ENCODE assay signal across 9 cellular contexts in the genomic region with DNA sequence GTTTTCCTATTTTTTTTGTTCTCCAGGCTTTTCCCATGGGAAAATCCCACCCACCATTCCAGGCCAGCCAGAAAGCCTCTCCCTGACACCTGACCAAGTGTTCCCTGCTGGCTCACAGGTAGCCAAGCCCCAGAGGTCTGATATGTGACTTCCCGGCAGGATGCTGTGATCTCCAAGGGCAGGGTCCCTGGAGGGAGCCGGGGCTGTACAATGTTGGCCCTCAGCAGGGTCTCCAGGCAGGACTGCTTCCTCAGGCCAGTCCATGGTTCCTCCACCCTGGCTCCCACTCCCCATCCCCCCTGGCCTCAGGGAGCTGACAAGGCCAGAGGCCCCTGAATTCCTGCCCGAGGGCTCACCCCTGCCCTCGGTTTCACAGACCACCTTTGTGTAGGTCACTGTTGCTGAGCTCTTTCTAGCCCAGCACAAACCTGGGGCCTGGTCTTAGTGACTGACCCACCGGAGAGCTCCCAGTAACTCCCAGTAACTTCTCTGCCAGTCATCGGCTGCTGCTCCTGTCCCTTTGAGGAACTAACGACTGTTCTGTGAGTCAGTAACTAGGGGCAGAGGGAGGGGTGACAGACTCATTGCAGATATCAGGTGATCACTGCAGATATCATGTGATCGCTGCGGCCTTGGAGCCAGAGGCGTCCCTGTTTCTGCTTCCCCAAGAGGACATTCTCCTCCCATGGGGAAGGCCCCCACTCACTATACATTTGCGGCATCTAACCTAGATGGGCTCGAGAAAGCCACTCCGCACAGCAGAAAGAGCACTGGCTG. TPM values are rescaled to one million over a fixed set of nuclear protein-coding genes. Genes with fewer than 3 reads are reported as not detected.
DNase-seq lines count a peak whose midpoint lies in the region; ATAC-seq and TF ChIP-seq lines count a peak whose summit lies in the region.
"Had no signal": no experiment of that assay in that cellular context is flagged by ENCODE, and none has a peak within 500 bp of the region (broad histone marks: within the 10 kb centered on the region; RNA-seq: fewer than 3 reads in every experiment).

No MANE protein-coding gene starts in this region.

- no peak overlapping the region for H3K4me3 ChIP-seq in choroid plexus epithelial cell (ENCODE audit: low read depth, low read length)
- H3K4me3 ChIP-seq in neuronal stem cell (ENCODE audit: low read length in 2 of 2): no peak overlapping the region

- peak overlapping the region; percentile 79 for H2AFZ ChIP-seq in neuronal stem cell (ENCODE audit: low read length)

- H3K27me3 ChIP-seq in neuronal stem cell (ENCODE audit: control insufficient read depth in 3 of 3, insufficient read depth in 3 of 3, low read depth in 1 of 3, low read length in 3 of 3): peaks cover 0 to 19% (median 0%) of the 10 kb centered on the region in 3 experiments

- DNase-seq in EL (peak; percentile 41), MV-4-11 (lab: John Stamatoyannopoulos, UW) (peak; percentile 95), choroid plexus epithelial cell (ENCODE audit: low read depth) (peak; percentile 67), neuronal stem cell (ENCODE audit: low spot score) (no peak), NCI-H1417 (lab: John Stamatoyannopoulos, UW) (no peak), GM19238 (ENCODE audit: insufficient read length, low spot score) (no peak), AG20443 (ENCODE audit: low spot score) (no peak)
- no peak for DNase-seq in stimulated activated effector memory CD8-positive, alpha-beta T cell treated with anti-CD3 and anti-CD28 coated beads, Interleukin-12 subunit alpha, Interleukin-12 subunit beta, amount 100 ng/mL, for 72 hours (ENCODE audit: low spot score in 2 of 2)

- H2AK5ac ChIP-seq in neuronal stem cell (ENCODE audit: low read depth, low read length): peak overlapping the region; percentile 99

- H3K4me1 ChIP-seq in neuronal stem cell (ENCODE audit: control insufficient read depth in 2 of 2, insufficient read depth in 1 of 2, low read depth in 1 of 2, low read length in 2 of 2): peaks cover 16 to 57% of the 10 kb centered on the region in 2 donors

- H3K9me3 ChIP-seq in neuronal stem cell (replicated peaks in 1 of 2; ENCODE audit: control insufficient read depth in 2 of 2, insufficient read depth in 1 of 2, low read depth in 1 of 2, low read length in 2 of 2): no peaks in the 10 kb centered on the region

- H4K8ac ChIP-seq in neuronal stem cell (ENCODE audit: low read depth, low read length): peak overlapping the region; percentile 20

- no peak overlapping the region for H3K23ac ChIP-seq in neuronal stem cell (ENCODE audit: low read depth, low read length, poor library complexity)

- H3K4me3 Mint-ChIP-seq in stimulated activated effector memory CD8-positive, alpha-beta T cell treated with anti-CD3 and anti-CD28 coated beads, Interleukin-12 subunit alpha, Interleukin-12 subunit beta, amount 100 ng/mL, for 72 hours: no peak overlapping the region
- H3K4me3 Mint-ChIP-seq: activated naive CD4-positive, alpha-beta T cell treated with anti-CD3 and anti-CD28 coated beads, Interleukin-2, amount 50 U/mL, for 24 hours had no signal

- H3K14ac ChIP-seq in neuronal stem cell (ENCODE audit: low read length): no peak overlapping the region

- no peak overlapping the region for H3K27ac ChIP-seq in neuronal stem cell (replicated peaks; ENCODE audit: low read length)

- no CpG with 5 or more reads among the region's 13 CpGs for WGBS in neuronal stem cell (ENCODE audit: extremely low coverage in 2 of 2, insufficient read length in 2 of 2, insufficient replicate concordance in 1 of 2), 2 donors

- no peak overlapping the region for H3K9ac ChIP-seq in neuronal stem cell (ENCODE audit: low read depth, low read length, poor library complexity)

- H4K91ac ChIP-seq in neuronal stem cell (ENCODE audit: low read depth, low read length, poor library complexity): peak overlapping the region; percentile 68

- no peak overlapping the region for H3K4me2 ChIP-seq in neuronal stem cell (ENCODE audit: insufficient read depth, low read length, poor library complexity, severe bottlenecking)

- no peak overlapping the region for H3K27ac Mint-ChIP-seq in stimulated activated effector memory CD8-positive, alpha-beta T cell treated with anti-CD3 and anti-CD28 coated beads, Interleukin-12 subunit alpha, Interleukin-12 subunit beta, amount 100 ng/mL, for 72 hours
- H3K27ac Mint-ChIP-seq: activated naive CD4-positive, alpha-beta T cell treated with anti-CD3 and anti-CD28 coated beads, Interleukin-2, amount 50 U/mL, for 24 hours had no signal

- H3K36me3 Mint-ChIP-seq in stimulated activated effector memory CD8-positive, alpha-beta T cell treated with anti-CD3 and anti-CD28 coated beads, Interleukin-12 subunit alpha, Interleukin-12 subunit beta, amount 100 ng/mL, for 72 hours: no peaks in the 10 kb centered on the region
- H3K36me3 Mint-ChIP-seq: activated naive CD4-positive, alpha-beta T cell treated with anti-CD3 and anti-CD28 coated beads, Interleukin-2, amount 50 U/mL, for 24 hours had no signal

- peak overlapping the region; percentile 94 for H3K18ac ChIP-seq in neuronal stem cell (ENCODE audit: low read length)

- H3K79me1 ChIP-seq in neuronal stem cell (ENCODE audit: low read depth, low read length): no peaks in the 10 kb centered on the region

- no peaks in the 10 kb centered on the region for H3K36me3 ChIP-seq in neuronal stem cell (replicated peaks in 1 of 2; ENCODE audit: control insufficient read depth in 2 of 2, insufficient read depth in 2 of 2, low read length in 2 of 2)

- peak overlapping the region; percentile 91 for H2BK5ac ChIP-seq in neuronal stem cell (ENCODE audit: low read length)

- H3K9me3 Mint-ChIP-seq in stimulated activated effector memory CD8-positive, alpha-beta T cell treated with anti-CD3 and anti-CD28 coated beads, Interleukin-12 subunit alpha, Interleukin-12 subunit beta, amount 100 ng/mL, for 72 hours: no peaks in the 10 kb centered on the region
- H3K9me3 Mint-ChIP-seq: activated naive CD4-positive, alpha-beta T cell treated with anti-CD3 and anti-CD28 coated beads, Interleukin-2, amount 50 U/mL, for 24 hours had no signal

- H3K4me1 Mint-ChIP-seq in stimulated activated effector memory CD8-positive, alpha-beta T cell treated with anti-CD3 and anti-CD28 coated beads, Interleukin-12 subunit alpha, Interleukin-12 subunit beta, amount 100 ng/mL, for 72 hours: no peaks in the 10 kb centered on the region
- H3K4me1 Mint-ChIP-seq: activated naive CD4-positive, alpha-beta T cell treated with anti-CD3 and anti-CD28 coated beads, Interleukin-2, amount 50 U/mL, for 24 hours had no signal

- H3K4ac ChIP-seq in neuronal stem cell (ENCODE audit: low read length): no peak overlapping the region

- peak overlapping the region; percentile 63 for H2BK12ac ChIP-seq in neuronal stem cell (ENCODE audit: low read length)

- TF ChIP-seq CTCF in choroid plexus epithelial cell (conservative IDR thresholded peaks at IDR 0.05; ENCODE audit: low read depth, low read length): no peak

- ATAC-seq in stimulated activated effector memory CD8-positive, alpha-beta T cell treated with anti-CD3 and anti-CD28 coated beads, Interleukin-12 subunit alpha, Interleukin-12 subunit beta, amount 100 ng/mL, for 72 hours: no peak

- H2BK15ac ChIP-seq in neuronal stem cell (ENCODE audit: low read length): peak overlapping the region; percentile 68

- peak overlapping the region; percentile 93 for H2BK120ac ChIP-seq in neuronal stem cell (ENCODE audit: low read depth, low read length)

RNA-seq across cellular contexts. Expression of gene SDC1, which starts 38.7 kb away (rescaled TPM):
- polyA plus RNA-seq in neuronal stem cell (2013, experiment 1 of 2): 45.3 TPM
- 48.1 TPM for polyA plus RNA-seq in neuronal stem cell (2013, experiment 2 of 2)

Comparison
In these comparisons a context has a peak if more than half of its experiments do, and no peak if none do; other contexts are left out.
1. DNase-seq: peak in EL (single experiment), MV-4-11 (single experiment) and choroid plexus epithelial cell (single experiment); none in neuronal stem cell (single experiment), stimulated activated effector memory CD8-positive, alpha-beta T cell treated with anti-CD3 and anti-CD28 coated beads, Interleukin-12 subunit alpha, Interleukin-12 subunit beta, amount 100 ng/mL, for 72 hours (0 of 2), NCI-H1417 (0 of 3), GM19238 (single experiment) and AG20443 (single experiment).